ENCODE assay signal across 8 cellular contexts in genomic region chr19:48752511-48753365, GRCh38. TPM values are rescaled to one million over a fixed set of nuclear protein-coding genes. Genes with fewer than 3 reads are reported as not detected.
A peak's percentile ranks its signal among the peaks of the same experiment; 100 is the strongest.
DNase-seq lines count a peak whose midpoint lies in the region; ATAC-seq and TF ChIP-seq lines count a peak whose summit lies in the region.

Gene FUT1, minus strand, starts transcription at chr19:48752641. Its CDS starts 1,360 bp downstream, at chr19:48751281.

- peak in 5 of 7 experiments; percentile 14 to 55 (median 30) for DNase-seq in CD8-positive, alpha-beta T cell
- peak; percentile 93 for DNase-seq in LoVo (ENCODE audit: low spot score)
- DNase-seq in T-cell, result peak in 20 of 34 experiments; percentile 17 to 48 (median 28)
- peak; percentile 86 for DNase-seq in cerebellum (ENCODE audit: low spot score)
- DNase-seq in kidney tubule cell (ENCODE audit: low spot score), result peak; percentile 81
- DNase-seq in stomach, result peak; percentile 95
- DNase-seq in GF-D8 (lab: John Stamatoyannopoulos, UW), result no peak

- TF ChIP-seq EP300 in stomach (IDR thresholded peaks at IDR 0.05), result no peak

- no peaks in the 10 kb centered on the region for H3K36me3 Mint-ChIP-seq in CD8-positive, alpha-beta T cell
- no peaks in the 10 kb centered on the region for H3K36me3 Mint-ChIP-seq in T-cell

- 1 to 6% (median 2%) methylated on average over 17 to 73 of the region's 73 CpGs for WGBS in stomach, 5 donors

- H3K36me3 ChIP-seq in CD8-positive, alpha-beta T cell (ENCODE audit: insufficient read depth, low read length), result no peaks in the 10 kb centered on the region
- H3K36me3 ChIP-seq in stomach, result peaks cover 0 to 9% (median 0%) of the 10 kb centered on the region in 4 donors

- H3K9me3 Mint-ChIP-seq in CD8-positive, alpha-beta T cell, result no peaks in the 10 kb centered on the region
- no peaks in the 10 kb centered on the region for H3K9me3 Mint-ChIP-seq in T-cell

- intact Hi-C loops in CD8-positive, alpha-beta T cell (cut with DNase I, micrococcal nuclease), result no loop called here
- intact Hi-C loops in stomach (cut with DNase I; ENCODE audit: low total_unique reads), result no loop called here

- CTCF ChIA-PET in CD8-positive, alpha-beta T cell (lab: Charles Lee), result no interaction called here
- CTCF ChIA-PET in T-cell (lab: Charles Lee), result no interaction called here

- no peaks in the 10 kb centered on the region for H3K9me3 ChIP-seq in CD8-positive, alpha-beta T cell (ENCODE audit: low read length)
- no peaks in the 10 kb centered on the region for H3K9me3 ChIP-seq in stomach

- ATAC-seq in CD8-positive, alpha-beta T cell, result peak; percentile 85
- ATAC-seq in T-cell (replicated peaks in 1 of 4), result peak; percentile 71 to 75 (median 73)
- no peak for ATAC-seq in HG03521 (IDR thresholded peaks at IDR 0.05; ENCODE audit: unreplicated experiment)

- TF ChIP-seq CTCF in CD8-positive, alpha-beta T cell (IDR thresholded peaks at IDR 0.05), result peak; percentile 19
- TF ChIP-seq CTCF in stomach (IDR thresholded peaks at IDR 0.05), result peak in 3 of 7 experiments; percentile 23 to 72 (median 49)

- peak in 1 of 4 donors; percentile 68 for TF ChIP-seq POLR2A in stomach (IDR thresholded peaks at IDR 0.05)

- peaks cover 19% of the 10 kb centered on the region for H3K4me1 Mint-ChIP-seq in CD8-positive, alpha-beta T cell (ENCODE audit: low read depth)
- peaks cover 12 to 20% (median 19%) of the 10 kb centered on the region in 3 donors for H3K4me1 Mint-ChIP-seq in T-cell

- H3K4me3 ChIP-seq in CD8-positive, alpha-beta T cell (ENCODE audit: low read depth, low read length), result peak within 1 kb of the TSS; percentile 39
- H3K4me3 ChIP-seq in stomach, result peak within 1 kb of the TSS; percentile 48 to 58 (median 54)

- no peak within 1 kb of the TSS for H3K27ac ChIP-seq in CD8-positive, alpha-beta T cell (ENCODE audit: low read depth, low read length)
- peak within 1 kb of the TSS; percentile 81 to 89 (median 86) for H3K27ac ChIP-seq in stomach

- POLR2A ChIA-PET in CD8-positive, alpha-beta T cell (lab: Charles Lee), result interaction anchor here (1.1 kb wide), 1 partner anchor 14 kb away, joined by 3 read pairs; no protein-coding TSS in a partner anchor
- POLR2A ChIA-PET in T-cell (lab: Charles Lee), result no interaction called here

- H3K27ac Mint-ChIP-seq in CD8-positive, alpha-beta T cell, result no peak within 1 kb of the TSS
- peak within 1 kb of the TSS in 1 of 2 donors; percentile 81 for H3K27ac Mint-ChIP-seq in T-cell

- H3K27me3 ChIP-seq in CD8-positive, alpha-beta T cell (ENCODE audit: insufficient read depth, low read length), result peaks cover 11% of the 10 kb centered on the region
- peaks cover 0 to 55% (median 10%) of the 10 kb centered on the region in 3 donors for H3K27me3 ChIP-seq in stomach

- H3K4me3 Mint-ChIP-seq in CD8-positive, alpha-beta T cell, result peak within 1 kb of the TSS; percentile 79
- peak within 1 kb of the TSS; percentile 71 to 84 (median 74) for H3K4me3 Mint-ChIP-seq in T-cell

- peaks cover 14% of the 10 kb centered on the region for H3K4me1 ChIP-seq in CD8-positive, alpha-beta T cell (ENCODE audit: insufficient read depth, low read length)
- peaks cover 15 to 43% (median 28%) of the 10 kb centered on the region in 4 donors for H3K4me1 ChIP-seq in stomach

- H3K27me3 Mint-ChIP-seq in CD8-positive, alpha-beta T cell (ENCODE audit: low read depth), result peaks cover 26% of the 10 kb centered on the region
- H3K27me3 Mint-ChIP-seq in T-cell, result peaks cover 20 to 31% of the 10 kb centered on the region in 2 donors

RNA-seq across cellular contexts. Expression of gene FUT1, which starts in this region (rescaled TPM):
- total RNA-seq in CD8-positive, alpha-beta T cell, result not detected
- total RNA-seq in T-cell (under 1 TPM; 0.09 to 0.28 (median 0.15) TPM), cerebellum (7.4 TPM), stomach (10 to 100 TPM in 2 of 5 donors, 1 to 10 TPM in 2, not detected in 1; 7.0 to 54.5 (median 11.1) TPM)
- polyA plus RNA-seq in stomach, result 1 to 10 TPM; 7.2 to 7.5 (median 7.2) TPM

Comparison
In these comparisons a context has a peak if more than half of its experiments do, and no peak if none do; other contexts are left out.
1. Peak in DNase-seq, ATAC-seq and H3K4me3 ChIP-seq in CD8-positive, alpha-beta T cell; RNA of the gene not detected or under 1 TPM.
2. Peak in DNase-seq and ATAC-seq in T-cell; RNA of the gene not detected or under 1 TPM.